19 cellular contexts compared by ENCODE assay signal in the genomic region with DNA sequence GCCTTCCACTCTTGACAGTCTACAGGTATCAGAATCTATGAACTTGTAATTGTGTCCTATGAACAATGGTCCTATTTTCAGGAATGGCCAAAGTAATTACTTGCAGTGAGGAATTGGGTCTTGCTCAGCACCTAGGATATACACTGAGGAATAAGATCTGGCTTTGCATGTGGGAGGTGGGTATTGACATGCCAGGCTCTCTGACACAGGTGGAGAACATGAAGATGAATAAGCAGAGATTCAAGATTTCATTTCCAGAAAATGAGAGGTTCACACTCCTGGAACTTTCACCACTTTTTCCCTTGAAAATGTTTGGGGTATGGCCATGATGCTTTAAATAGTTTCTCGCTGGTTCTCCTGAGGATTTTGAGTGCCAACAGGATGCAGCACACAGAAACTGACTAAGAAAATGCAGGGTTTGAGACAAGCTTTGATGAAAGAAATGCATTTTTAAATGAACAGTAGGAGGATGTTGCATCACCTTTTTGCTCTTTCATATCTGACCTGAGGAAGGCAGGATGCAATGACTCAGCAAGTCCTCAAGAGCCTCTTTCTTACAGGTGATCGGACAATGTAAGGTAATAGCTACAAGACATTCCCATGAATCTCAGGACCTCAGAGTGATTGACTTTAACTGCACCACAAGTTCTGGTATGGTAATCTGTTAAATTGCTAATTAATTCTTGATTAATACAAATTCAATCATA. TPM values are rescaled to one million over a fixed set of nuclear protein-coding genes. Genes with fewer than 3 reads are reported as not detected.
DNase-seq lines count a peak whose midpoint lies in the region; ATAC-seq and TF ChIP-seq lines count a peak whose summit lies in the region.
"Had no signal": no experiment of that assay in that cellular context is flagged by ENCODE, and none has a peak within 500 bp of the region (broad histone marks: within the 10 kb centered on the region; RNA-seq: fewer than 3 reads in every experiment).

No MANE protein-coding gene starts in this region.

- ATAC-seq in activated naive CD4-positive, alpha-beta T cell treated with anti-CD3 and anti-CD28 coated beads, Interleukin-2, amount 50 U/mL, for 72 hours: peak; percentile 33 to 67
- ATAC-seq in GM21381 (IDR thresholded peaks at IDR 0.05; ENCODE audit: unreplicated experiment) (no peak), GM21390 (IDR thresholded peaks at IDR 0.05; ENCODE audit: unreplicated experiment) (no peak)
- ATAC-seq: left lobe of liver had no signal

- DNase-seq in activated naive CD4-positive, alpha-beta T cell treated with anti-CD3 and anti-CD28 coated beads, Interleukin-2, amount 50 U/mL, for 16 hours: no peak
- DNase-seq in LoVo (ENCODE audit: low spot score) (peak; percentile 18), renal cortical epithelial cell (ENCODE audit: low read depth) (peak; percentile 34), esophagus squamous epithelium (lab: John Stamatoyannopoulos, UW) (no peak)
- DNase-seq in activated naive CD4-positive, alpha-beta T cell treated with anti-CD3 and anti-CD28 coated beads, Interleukin-2, amount 50 U/mL, for 72 hours (ENCODE audit: low spot score in 2 of 2): no peak
- DNase-seq: effector CD4-positive, alpha-beta T cell; H9; hypothalamus; NCI-H1930; NCI-H69; Peyer's patch; stimulated activated CD4-positive, alpha-beta T cell treated with anti-CD3 and anti-CD28 coated beads, Interleukin-2, amount 100 ng/mL, for 24 hours had no signal

- H3K4me1 Mint-ChIP-seq in activated naive CD4-positive, alpha-beta T cell treated with anti-CD3 and anti-CD28 coated beads, Interleukin-2, amount 50 U/mL, for 24 hours: peaks cover 17% of the 10 kb centered on the region

- no peaks in the 10 kb centered on the region for H3K9me3 ChIP-seq in esophagus squamous epithelium
- H3K9me3 ChIP-seq: Peyer's patch had no signal

- no peaks in the 10 kb centered on the region for H3K9me3 Mint-ChIP-seq in activated naive CD4-positive, alpha-beta T cell treated with anti-CD3 and anti-CD28 coated beads, Interleukin-2, amount 50 U/mL, for 24 hours
- no peaks in the 10 kb centered on the region for H3K9me3 Mint-ChIP-seq in activated naive CD4-positive, alpha-beta T cell treated with anti-CD3 and anti-CD28 coated beads, Interleukin-2, amount 50 U/mL, for 72 hours
- H3K9me3 Mint-ChIP-seq: H9 had no signal

- intact Hi-C loops in esophagus squamous epithelium (cut with DNase I): no loop called here

- H3K4me3 Mint-ChIP-seq in activated naive CD4-positive, alpha-beta T cell treated with anti-CD3 and anti-CD28 coated beads, Interleukin-2, amount 50 U/mL, for 24 hours: no peak overlapping the region
- H3K4me3 Mint-ChIP-seq: activated naive CD8-positive, alpha-beta T cell; H9 had no signal

- H3K36me3 ChIP-seq in esophagus squamous epithelium: no peaks in the 10 kb centered on the region
- H3K36me3 ChIP-seq: cardiac muscle cell, Peyer's patch had no signal

- no peak for TF ChIP-seq POLR2A in esophagus squamous epithelium (IDR thresholded peaks at IDR 0.05)

- peaks cover 0 to 6% (median 0%) of the 10 kb centered on the region in 3 donors for H3K4me1 ChIP-seq in esophagus squamous epithelium
- H3K4me1 ChIP-seq: Peyer's patch had no signal

- no peak for TF ChIP-seq CTCF in esophagus squamous epithelium (IDR thresholded peaks at IDR 0.05)

- peaks cover 7% of the 10 kb centered on the region for H3K27me3 Mint-ChIP-seq in activated naive CD4-positive, alpha-beta T cell treated with anti-CD3 and anti-CD28 coated beads, Interleukin-2, amount 50 U/mL, for 24 hours

- H3K27ac ChIP-seq in esophagus squamous epithelium: no peak overlapping the region
- H3K27ac ChIP-seq: cardiac muscle cell, Peyer's patch had no signal

- no peak overlapping the region for H3K4me3 ChIP-seq in esophagus squamous epithelium
- H3K4me3 ChIP-seq: cardiac muscle cell, Peyer's patch had no signal

- peaks cover 0 to 28% (median 0%) of the 10 kb centered on the region in 4 donors for H3K27me3 ChIP-seq in esophagus squamous epithelium
- H3K27me3 ChIP-seq: cardiac muscle cell, Peyer's patch had no signal

- H3K27ac Mint-ChIP-seq in activated naive CD4-positive, alpha-beta T cell treated with anti-CD3 and anti-CD28 coated beads, Interleukin-2, amount 50 U/mL, for 24 hours: peak overlapping the region; percentile 73
- H3K27ac Mint-ChIP-seq in activated naive CD4-positive, alpha-beta T cell treated with anti-CD3 and anti-CD28 coated beads, Interleukin-2, amount 50 U/mL, for 72 hours: no peak overlapping the region
- H3K27ac Mint-ChIP-seq: activated naive CD8-positive, alpha-beta T cell; H9 had no signal

- WGBS in esophagus squamous epithelium, 2 donors: 41 to 59% methylated on average over 2 of the region's 2 CpGs

- H3K36me3 Mint-ChIP-seq in activated naive CD4-positive, alpha-beta T cell treated with anti-CD3 and anti-CD28 coated beads, Interleukin-2, amount 50 U/mL, for 24 hours: no peaks in the 10 kb centered on the region
- no peaks in the 10 kb centered on the region for H3K36me3 Mint-ChIP-seq in activated naive CD4-positive, alpha-beta T cell treated with anti-CD3 and anti-CD28 coated beads, Interleukin-2, amount 50 U/mL, for 72 hours
- H3K36me3 Mint-ChIP-seq: activated naive CD8-positive, alpha-beta T cell had no signal

RNA-seq across cellular contexts. Expression of gene HRG, which starts 3.7 kb away (rescaled TPM):
- total RNA-seq in activated naive CD4-positive, alpha-beta T cell treated with anti-CD3 and anti-CD28 coated beads, Interleukin-2, amount 50 U/mL, for 72 hours: not detected
- 0.15 TPM in 1 of 2 replicates, not detected in the other for total RNA-seq in renal cortical epithelial cell
- not detected for total RNA-seq in esophagus squamous epithelium
- total RNA-seq: cardiac muscle cell, H9, osteocyte, Peyer's patch had no signal

RNA-seq across cellular contexts. Expression of gene FETUB, which starts 29.3 kb away (rescaled TPM):
- total RNA-seq in activated naive CD4-positive, alpha-beta T cell treated with anti-CD3 and anti-CD28 coated beads, Interleukin-2, amount 50 U/mL, for 72 hours: not detected
- not detected in 2 replicates for total RNA-seq in renal cortical epithelial cell
- 10 to 100 TPM in 1 of 4 donors, 1 to 10 TPM in 1, under 1 TPM in 2; 0.26 to 23.3 (median 5.0) TPM for total RNA-seq in esophagus squamous epithelium
- total RNA-seq: cardiac muscle cell, H9, osteocyte, Peyer's patch had no signal

RNA-seq across cellular contexts. Expression of gene KNG1, which starts 47.6 kb away (rescaled TPM):
- not detected for total RNA-seq in activated naive CD4-positive, alpha-beta T cell treated with anti-CD3 and anti-CD28 coated beads, Interleukin-2, amount 50 U/mL, for 72 hours
- 0.99 TPM in 1 of 2 replicates, not detected in the other for total RNA-seq in renal cortical epithelial cell
- total RNA-seq in esophagus squamous epithelium: not detected
- total RNA-seq: cardiac muscle cell, H9, osteocyte had no signal

RNA-seq across cellular contexts. Expression of gene AHSG, which starts 56.7 kb away (rescaled TPM):
- total RNA-seq in activated naive CD4-positive, alpha-beta T cell treated with anti-CD3 and anti-CD28 coated beads, Interleukin-2, amount 50 U/mL, for 72 hours: under 1 TPM in 1 of 2 donors, not detected in 1; 0.25 TPM
- not detected in 2 replicates for total RNA-seq in renal cortical epithelial cell
- not detected for total RNA-seq in esophagus squamous epithelium
- total RNA-seq: cardiac muscle cell, H9, osteocyte, Peyer's patch had no signal

Comparison
In these comparisons a context has a peak if more than half of its experiments do, and no peak if none do; other contexts are left out.
1. DNase-seq: peak in LoVo (single experiment) and renal cortical epithelial cell (single experiment); none in activated naive CD4-positive, alpha-beta T cell treated with anti-CD3 and anti-CD28 coated beads, Interleukin-2, amount 50 U/mL, for 16 hours (single experiment), activated naive CD4-positive, alpha-beta T cell treated with anti-CD3 and anti-CD28 coated beads, Interleukin-2, amount 50 U/mL, for 72 hours (0 of 2) and esophagus squamous epithelium (single experiment).
2. ATAC-seq: peak in activated naive CD4-positive, alpha-beta T cell treated with anti-CD3 and anti-CD28 coated beads, Interleukin-2, amount 50 U/mL, for 72 hours (2 of 2); none in GM21381 (single experiment) and GM21390 (single experiment).